ENCODE assay signal across 1 cellular context in the genomic region with DNA sequence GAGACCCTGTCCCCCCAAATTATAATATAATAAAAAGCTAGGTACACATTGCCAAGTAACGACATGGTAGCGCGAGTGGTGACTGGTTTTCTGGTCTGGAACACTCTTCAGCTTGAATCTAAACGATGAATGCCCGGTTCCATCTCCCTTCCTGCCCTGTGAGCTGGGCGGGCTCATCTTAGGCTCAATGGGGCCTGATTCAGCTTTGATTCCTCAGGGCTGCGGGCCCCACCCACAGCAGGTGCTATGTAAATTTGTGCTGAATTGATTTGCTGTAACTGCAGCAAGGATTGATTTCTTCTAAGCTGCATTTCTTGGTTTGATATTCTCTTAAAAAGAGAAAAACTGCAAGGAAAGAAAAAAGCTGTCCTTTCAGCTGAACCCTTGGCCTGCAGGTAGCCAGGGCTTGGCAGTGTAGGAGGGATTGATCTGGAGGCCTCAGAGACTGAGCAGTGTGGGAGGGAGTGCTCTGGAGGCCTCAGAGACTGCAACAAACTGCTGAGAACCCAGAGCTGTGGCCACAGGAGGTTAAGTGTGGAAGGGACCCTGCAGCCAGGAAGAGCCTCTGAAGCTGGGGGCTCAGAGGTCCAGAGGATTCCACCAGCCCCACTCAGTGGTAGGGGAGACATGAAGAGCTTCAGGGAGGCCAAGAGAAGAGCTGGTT.
TF ChIP-seq lines count a peak whose summit lies in the region.

No MANE protein-coding gene starts in this region.

TF ChIP-seq in HepG2, 621 proteins besides CTCF, POLR2A, EP300 and RAD21 (continued from another document):
- TF ChIP-seq, protein P1, sequence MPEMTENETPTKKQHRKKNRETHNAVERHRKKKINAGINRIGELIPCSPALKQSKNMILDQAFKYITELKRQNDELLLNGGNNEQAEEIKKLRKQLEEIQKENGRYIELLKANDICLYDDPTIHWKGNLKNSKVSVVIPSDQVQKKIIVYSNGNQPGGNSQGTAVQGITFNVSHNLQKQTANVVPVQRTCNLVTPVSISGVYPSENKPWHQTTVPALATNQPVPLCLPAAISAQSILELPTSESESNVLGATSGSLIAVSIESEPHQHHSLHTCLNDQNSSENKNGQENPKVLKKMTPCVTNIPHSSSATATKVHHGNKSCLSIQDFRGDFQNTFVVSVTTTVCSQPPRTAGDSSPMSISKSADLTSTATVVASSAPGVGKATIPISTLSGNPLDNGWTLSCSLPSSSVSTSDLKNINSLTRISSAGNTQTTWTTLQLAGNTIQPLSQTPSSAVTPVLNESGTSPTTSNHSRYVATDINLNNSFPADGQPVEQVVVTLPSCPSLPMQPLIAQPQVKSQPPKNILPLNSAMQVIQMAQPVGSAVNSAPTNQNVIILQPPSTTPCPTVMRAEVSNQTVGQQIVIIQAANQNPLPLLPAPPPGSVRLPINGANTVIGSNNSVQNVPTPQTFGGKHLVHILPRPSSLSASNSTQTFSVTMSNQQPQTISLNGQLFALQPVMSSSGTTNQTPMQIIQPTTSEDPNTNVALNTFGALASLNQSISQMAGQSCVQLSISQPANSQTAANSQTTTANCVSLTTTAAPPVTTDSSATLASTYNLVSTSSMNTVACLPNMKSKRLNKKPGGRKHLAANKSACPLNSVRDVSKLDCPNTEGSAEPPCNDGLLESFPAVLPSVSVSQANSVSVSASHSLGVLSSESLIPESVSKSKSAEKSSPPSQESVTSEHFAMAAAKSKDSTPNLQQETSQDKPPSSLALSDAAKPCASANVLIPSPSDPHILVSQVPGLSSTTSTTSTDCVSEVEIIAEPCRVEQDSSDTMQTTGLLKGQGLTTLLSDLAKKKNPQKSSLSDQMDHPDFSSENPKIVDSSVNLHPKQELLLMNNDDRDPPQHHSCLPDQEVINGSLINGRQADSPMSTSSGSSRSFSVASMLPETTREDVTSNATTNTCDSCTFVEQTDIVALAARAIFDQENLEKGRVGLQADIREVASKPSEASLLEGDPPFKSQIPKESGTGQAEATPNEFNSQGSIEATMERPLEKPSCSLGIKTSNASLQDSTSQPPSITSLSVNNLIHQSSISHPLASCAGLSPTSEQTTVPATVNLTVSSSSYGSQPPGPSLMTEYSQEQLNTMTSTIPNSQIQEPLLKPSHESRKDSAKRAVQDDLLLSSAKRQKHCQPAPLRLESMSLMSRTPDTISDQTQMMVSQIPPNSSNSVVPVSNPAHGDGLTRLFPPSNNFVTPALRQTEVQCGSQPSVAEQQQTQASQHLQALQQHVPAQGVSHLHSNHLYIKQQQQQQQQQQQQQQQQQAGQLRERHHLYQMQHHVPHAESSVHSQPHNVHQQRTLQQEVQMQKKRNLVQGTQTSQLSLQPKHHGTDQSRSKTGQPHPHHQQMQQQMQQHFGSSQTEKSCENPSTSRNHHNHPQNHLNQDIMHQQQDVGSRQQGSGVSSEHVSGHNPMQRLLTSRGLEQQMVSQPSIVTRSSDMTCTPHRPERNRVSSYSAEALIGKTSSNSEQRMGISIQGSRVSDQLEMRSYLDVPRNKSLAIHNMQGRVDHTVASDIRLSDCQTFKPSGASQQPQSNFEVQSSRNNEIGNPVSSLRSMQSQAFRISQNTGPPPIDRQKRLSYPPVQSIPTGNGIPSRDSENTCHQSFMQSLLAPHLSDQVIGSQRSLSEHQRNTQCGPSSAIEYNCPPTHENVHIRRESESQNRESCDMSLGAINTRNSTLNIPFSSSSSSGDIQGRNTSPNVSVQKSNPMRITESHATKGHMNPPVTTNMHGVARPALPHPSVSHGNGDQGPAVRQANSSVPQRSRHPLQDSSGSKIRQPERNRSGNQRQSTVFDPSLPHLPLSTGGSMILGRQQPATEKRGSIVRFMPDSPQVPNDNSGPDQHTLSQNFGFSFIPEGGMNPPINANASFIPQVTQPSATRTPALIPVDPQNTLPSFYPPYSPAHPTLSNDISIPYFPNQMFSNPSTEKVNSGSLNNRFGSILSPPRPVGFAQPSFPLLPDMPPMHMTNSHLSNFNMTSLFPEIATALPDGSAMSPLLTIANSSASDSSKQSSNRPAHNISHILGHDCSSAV (CRISPR knock-in tag; IDR thresholded peaks at IDR 0.05; ENCODE audit: borderline replicate concordance): no peak
- no peak for TF ChIP-seq SP2 (CRISPR knock-in tag; IDR thresholded peaks at IDR 0.05)
